In the genomic region with DNA sequence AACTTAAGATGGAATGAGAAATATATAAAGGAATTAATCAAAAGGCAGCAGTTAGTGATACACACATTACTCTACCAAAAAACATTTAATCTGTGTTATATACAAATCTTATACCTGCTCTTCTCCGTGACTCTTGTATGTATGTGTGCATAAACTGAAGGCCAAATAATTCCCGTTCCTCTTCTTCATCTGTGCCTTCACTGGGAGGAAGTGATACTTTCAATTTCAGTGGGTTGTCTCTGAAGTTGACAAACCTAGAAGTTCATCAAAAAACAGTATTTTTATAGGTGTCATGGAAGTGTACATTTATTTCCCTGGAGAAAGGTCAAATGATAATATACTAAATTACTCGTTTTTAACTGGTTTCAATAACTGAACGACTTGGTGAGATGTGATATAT, we compare ENCODE assay signal across 11 cellular contexts.
A peak's percentile ranks its signal among the peaks of the same experiment; 100 is the strongest.
DNase-seq lines count a peak whose midpoint lies in the region; ATAC-seq lines count a peak whose summit lies in the region.
"Had no signal": no experiment of that assay in that cellular context is flagged by ENCODE, and none has a peak within 500 bp of the region (broad histone marks: within the 10 kb centered on the region; RNA-seq: fewer than 3 reads in every experiment).

No MANE protein-coding gene starts in this region.

- ATAC-seq in GM18870 (IDR thresholded peaks at IDR 0.05; ENCODE audit: unreplicated experiment) (peak; percentile 67), GM21526 (IDR thresholded peaks at IDR 0.05; ENCODE audit: low FRiP score, unreplicated experiment) (peak; percentile 91), HG03442 (IDR thresholded peaks at IDR 0.05; ENCODE audit: unreplicated experiment) (peak; percentile 89)
- ATAC-seq: pancreas had no signal

- DNase-seq in medulla oblongata (ENCODE audit: extremely low spot score) (peak; percentile 25), SHP77 treated with DMSO at 0.1 percent for 48 hours (lab: John Stamatoyannopoulos, UW) (no peak)
- DNase-seq in activated CD4-positive, alpha-beta T cell treated with anti-CD3 and anti-CD28 coated beads for 4 hours = no peak
- no peak for DNase-seq in activated CD4-positive, alpha-beta T cell treated with anti-CD3 and anti-CD28 coated beads for 1 hour
- DNase-seq: DMS79; NCI-H226; pancreas; stimulated activated CD4-positive, alpha-beta T cell treated with anti-CD3 and anti-CD28 coated beads, Interleukin-4, amount 100 ng/mL, for 1 hour had no signal
